9 cellular contexts compared by ENCODE assay signal in the genomic region with DNA sequence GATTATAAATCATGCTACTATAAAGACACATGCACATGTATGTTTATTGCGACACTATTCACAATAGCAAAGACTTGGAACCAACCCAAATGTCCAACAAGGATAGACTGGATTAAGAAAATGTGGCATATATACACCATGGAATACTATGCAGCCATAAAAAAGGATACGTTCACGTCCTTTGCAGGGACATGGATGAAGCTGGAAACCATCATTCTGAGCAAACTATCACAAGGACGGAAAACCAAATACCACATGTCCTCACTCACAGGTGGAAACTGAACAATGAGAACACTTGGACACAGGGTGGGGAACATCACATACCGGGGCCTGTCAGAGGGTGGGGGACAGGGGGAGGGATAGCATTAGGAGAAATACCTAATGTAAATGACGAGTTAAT. TPM values are rescaled to one million over a fixed set of nuclear protein-coding genes. Genes with fewer than 3 reads are reported as not detected.
"Had no signal": no experiment of that assay in that cellular context is flagged by ENCODE, and none has a peak within 500 bp of the region (broad histone marks: within the 10 kb centered on the region; RNA-seq: fewer than 3 reads in every experiment).

No MANE protein-coding gene starts in this region.

RNA-seq across cellular contexts. Expression of gene SOWAHA, which starts 7.2 kb away (rescaled TPM):
- total RNA-seq: activated CD4-positive, alpha-beta memory T cell treated with anti-CD3 and anti-CD28 coated beads, Interleukin-2, amount 10 ng/mL, durations not matched to agents 7 days and 5 days; activated CD4-positive, alpha-beta T cell treated with anti-CD3 and anti-CD28 coated beads, Interleukin-2, amount 10 ng/mL, durations not matched to agents 7 days and 5 days; activated CD8-positive, alpha-beta T cell treated with anti-CD3 and anti-CD28 coated beads, Interleukin-2, amount 10 ng/mL, durations not matched to agents 7 days and 5 days; activated naive CD8-positive, alpha-beta T cell treated with anti-CD3 and anti-CD28 coated beads, Interleukin-2, amount 10 ng/mL, durations not matched to agents 7 days and 5 days; ascending aorta; bronchial epithelial cell; cardiac muscle cell; T-cell; T-helper 17 cell had no signal
- polyA plus RNA-seq: cardiac muscle cell had no signal

RNA-seq across cellular contexts. Expression of gene CCNI2, which starts 58.6 kb away (rescaled TPM):
- total RNA-seq: ascending aorta, bronchial epithelial cell, cardiac muscle cell had no signal
